In the genomic region with DNA sequence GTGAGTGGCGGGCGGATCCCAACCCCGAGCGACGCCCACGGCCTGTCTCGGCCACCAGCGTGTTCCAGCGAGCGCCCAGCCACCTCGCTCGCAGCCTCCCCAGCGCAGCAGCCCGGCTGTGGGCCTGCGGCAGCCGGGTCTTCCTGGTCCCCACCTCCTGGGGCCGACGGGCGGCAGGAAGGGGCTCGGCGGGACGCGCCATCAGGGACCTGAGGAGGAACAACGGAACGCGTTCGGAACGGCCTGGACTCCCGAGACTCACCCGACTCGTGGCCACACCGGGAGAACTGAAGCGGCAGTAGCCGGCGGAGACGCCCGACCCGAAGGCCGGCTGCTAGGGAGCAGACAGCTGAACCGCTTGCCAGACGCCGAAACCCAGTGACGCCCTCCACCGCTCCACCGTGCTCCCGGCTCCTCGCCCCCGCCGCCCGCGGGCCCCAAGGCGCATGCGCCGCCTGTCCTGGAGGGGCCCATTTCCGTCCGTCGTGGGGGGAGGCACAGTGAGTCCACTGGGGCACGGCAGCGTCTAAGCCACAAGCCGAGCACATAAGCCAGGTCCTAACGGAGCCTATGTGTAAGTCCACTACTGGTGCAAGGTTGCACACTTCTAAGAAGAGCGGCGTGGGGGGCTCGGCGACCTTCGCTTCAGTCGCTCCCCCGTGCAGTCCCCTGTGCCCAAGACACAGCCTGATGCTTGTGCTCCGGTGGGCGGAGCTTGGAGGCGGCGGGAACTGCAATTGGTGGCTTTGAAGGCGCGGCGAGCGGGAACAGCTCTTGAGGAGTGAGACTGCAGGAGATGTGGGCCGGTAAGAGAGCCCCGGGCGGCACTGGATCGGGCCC, we compare ENCODE assay signal across 1 cellular context.
TF ChIP-seq lines count a peak whose summit lies in the region.

Gene CENPN, plus strand, starts transcription at position 743 of the 840 bp plus-strand sequence. CDS start 4,726 bp downstream, outside the sequence.
Gene CMC2, minus strand, starts transcription at position 414 of the 840 bp plus-strand sequence. CDS start 9,491 bp downstream, outside the sequence.

TF ChIP-seq in K562, 482 proteins besides CTCF, POLR2A, EP300 and RAD21 (continued from another document and continues in another):
- TF ChIP-seq, protein P1, sequence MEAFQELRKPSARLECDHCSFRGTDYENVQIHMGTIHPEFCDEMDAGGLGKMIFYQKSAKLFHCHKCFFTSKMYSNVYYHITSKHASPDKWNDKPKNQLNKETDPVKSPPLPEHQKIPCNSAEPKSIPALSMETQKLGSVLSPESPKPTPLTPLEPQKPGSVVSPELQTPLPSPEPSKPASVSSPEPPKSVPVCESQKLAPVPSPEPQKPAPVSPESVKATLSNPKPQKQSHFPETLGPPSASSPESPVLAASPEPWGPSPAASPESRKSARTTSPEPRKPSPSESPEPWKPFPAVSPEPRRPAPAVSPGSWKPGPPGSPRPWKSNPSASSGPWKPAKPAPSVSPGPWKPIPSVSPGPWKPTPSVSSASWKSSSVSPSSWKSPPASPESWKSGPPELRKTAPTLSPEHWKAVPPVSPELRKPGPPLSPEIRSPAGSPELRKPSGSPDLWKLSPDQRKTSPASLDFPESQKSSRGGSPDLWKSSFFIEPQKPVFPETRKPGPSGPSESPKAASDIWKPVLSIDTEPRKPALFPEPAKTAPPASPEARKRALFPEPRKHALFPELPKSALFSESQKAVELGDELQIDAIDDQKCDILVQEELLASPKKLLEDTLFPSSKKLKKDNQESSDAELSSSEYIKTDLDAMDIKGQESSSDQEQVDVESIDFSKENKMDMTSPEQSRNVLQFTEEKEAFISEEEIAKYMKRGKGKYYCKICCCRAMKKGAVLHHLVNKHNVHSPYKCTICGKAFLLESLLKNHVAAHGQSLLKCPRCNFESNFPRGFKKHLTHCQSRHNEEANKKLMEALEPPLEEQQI (IDR thresholded peaks at IDR 0.05), result no peak
- TF ChIP-seq BCLAF1 (IDR thresholded peaks at IDR 0.05; ENCODE audit: borderline replicate concordance in 1 of 2, control insufficient read depth in 1 of 2, low read depth in 2 of 2, low read length in 1 of 2) (peak in 1 of 2 experiments; percentile 100; a peak in 2 of 4 replicates), NRF1 (conservative IDR thresholded peaks at IDR 0.05 in 1 of 2, IDR thresholded peaks at IDR 0.05 in 1 of 2) (peak; percentile 97 to 98), ZFX (CRISPR knock-in tag; IDR thresholded peaks at IDR 0.05) (peak; percentile 89), ZEB2 (IDR thresholded peaks at IDR 0.05) (peak; percentile 74; the same call in 1 of the 2 replicates), RAD51 (IDR thresholded peaks at IDR 0.05; ENCODE audit: borderline replicate concordance, low read depth) (no peak), CTCFL (IDR thresholded peaks at IDR 0.05; ENCODE audit: borderline replicate concordance, insufficient read depth, low read depth, low read length, poor library complexity, severe bottlenecking) (no peak), ETV5 (CRISPR knock-in tag; IDR thresholded peaks at IDR 0.05; ENCODE audit: low read depth) (peak; percentile 67; the same call in 1 of the 2 replicates), ETS2 (tag; IDR thresholded peaks at IDR 0.05; ENCODE audit: borderline replicate concordance, poor library complexity, severe bottlenecking) (no peak), ZNF740 (CRISPR knock-in tag; IDR thresholded peaks at IDR 0.05) (peak; percentile 86), ZNF740 (tag; IDR thresholded peaks at IDR 0.05) (no peak), RBBP5 (IDR thresholded peaks at IDR 0.05; ENCODE audit: borderline replicate concordance, insufficient read depth, low read length, poor library complexity, severe bottlenecking) (peak; percentile 87), MTA2 (IDR thresholded peaks at IDR 0.05; ENCODE audit: low read depth) (no peak), CBX2 (IDR thresholded peaks at IDR 0.05; ENCODE audit: insufficient read depth, low read length, poor library complexity, severe bottlenecking) (no peak), ZNF384 (IDR thresholded peaks at IDR 0.05; ENCODE audit: low read depth, low read length) (peak; percentile 12; the same call in 1 of the 2 replicates), POLR2B (IDR thresholded peaks at IDR 0.05; ENCODE audit: low read depth, partially characterized antibody) (peak; percentile 74), LEF1 (IDR thresholded peaks at IDR 0.05) (no peak), ZNF699 (CRISPR knock-in tag; IDR thresholded peaks at IDR 0.05; ENCODE audit: insufficient replicate concordance) (no peak), NCOA6 (IDR thresholded peaks at IDR 0.05) (peak; percentile 76), ZHX1 (conservative IDR thresholded peaks at IDR 0.05; ENCODE audit: low read length) (no peak), GTF2F1 (IDR thresholded peaks at IDR 0.05; ENCODE audit: low read depth, low read length) (0 out of 2 replicates have a peak, but pooled peaks have one; percentile 45), NR4A1 (CRISPR knock-in tag; IDR thresholded peaks at IDR 0.05) (peak; percentile 82), NR4A1 (tag; IDR thresholded peaks at IDR 0.05) (no peak), ZBTB1 (CRISPR knock-in tag; IDR thresholded peaks at IDR 0.05; ENCODE audit: borderline replicate concordance, low read depth) (peak; percentile 59; the same call in 1 of the 2 replicates), NCOA2 (IDR thresholded peaks at IDR 0.05; ENCODE audit: partially characterized antibody in 2 of 2) (no peak), RHOXF2B (CRISPR knock-in tag; conservative IDR thresholded peaks at IDR 0.05) (0 out of 2 replicates have a peak, but pooled peaks have one; percentile 54), SUPT5H (IDR thresholded peaks at IDR 0.05) (peak; percentile 98)
- TF ChIP-seq, protein P2, sequence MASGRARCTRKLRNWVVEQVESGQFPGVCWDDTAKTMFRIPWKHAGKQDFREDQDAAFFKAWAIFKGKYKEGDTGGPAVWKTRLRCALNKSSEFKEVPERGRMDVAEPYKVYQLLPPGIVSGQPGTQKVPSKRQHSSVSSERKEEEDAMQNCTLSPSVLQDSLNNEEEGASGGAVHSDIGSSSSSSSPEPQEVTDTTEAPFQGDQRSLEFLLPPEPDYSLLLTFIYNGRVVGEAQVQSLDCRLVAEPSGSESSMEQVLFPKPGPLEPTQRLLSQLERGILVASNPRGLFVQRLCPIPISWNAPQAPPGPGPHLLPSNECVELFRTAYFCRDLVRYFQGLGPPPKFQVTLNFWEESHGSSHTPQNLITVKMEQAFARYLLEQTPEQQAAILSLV (tag; IDR thresholded peaks at IDR 0.05), result no peak
- TF ChIP-seq, protein P3, sequence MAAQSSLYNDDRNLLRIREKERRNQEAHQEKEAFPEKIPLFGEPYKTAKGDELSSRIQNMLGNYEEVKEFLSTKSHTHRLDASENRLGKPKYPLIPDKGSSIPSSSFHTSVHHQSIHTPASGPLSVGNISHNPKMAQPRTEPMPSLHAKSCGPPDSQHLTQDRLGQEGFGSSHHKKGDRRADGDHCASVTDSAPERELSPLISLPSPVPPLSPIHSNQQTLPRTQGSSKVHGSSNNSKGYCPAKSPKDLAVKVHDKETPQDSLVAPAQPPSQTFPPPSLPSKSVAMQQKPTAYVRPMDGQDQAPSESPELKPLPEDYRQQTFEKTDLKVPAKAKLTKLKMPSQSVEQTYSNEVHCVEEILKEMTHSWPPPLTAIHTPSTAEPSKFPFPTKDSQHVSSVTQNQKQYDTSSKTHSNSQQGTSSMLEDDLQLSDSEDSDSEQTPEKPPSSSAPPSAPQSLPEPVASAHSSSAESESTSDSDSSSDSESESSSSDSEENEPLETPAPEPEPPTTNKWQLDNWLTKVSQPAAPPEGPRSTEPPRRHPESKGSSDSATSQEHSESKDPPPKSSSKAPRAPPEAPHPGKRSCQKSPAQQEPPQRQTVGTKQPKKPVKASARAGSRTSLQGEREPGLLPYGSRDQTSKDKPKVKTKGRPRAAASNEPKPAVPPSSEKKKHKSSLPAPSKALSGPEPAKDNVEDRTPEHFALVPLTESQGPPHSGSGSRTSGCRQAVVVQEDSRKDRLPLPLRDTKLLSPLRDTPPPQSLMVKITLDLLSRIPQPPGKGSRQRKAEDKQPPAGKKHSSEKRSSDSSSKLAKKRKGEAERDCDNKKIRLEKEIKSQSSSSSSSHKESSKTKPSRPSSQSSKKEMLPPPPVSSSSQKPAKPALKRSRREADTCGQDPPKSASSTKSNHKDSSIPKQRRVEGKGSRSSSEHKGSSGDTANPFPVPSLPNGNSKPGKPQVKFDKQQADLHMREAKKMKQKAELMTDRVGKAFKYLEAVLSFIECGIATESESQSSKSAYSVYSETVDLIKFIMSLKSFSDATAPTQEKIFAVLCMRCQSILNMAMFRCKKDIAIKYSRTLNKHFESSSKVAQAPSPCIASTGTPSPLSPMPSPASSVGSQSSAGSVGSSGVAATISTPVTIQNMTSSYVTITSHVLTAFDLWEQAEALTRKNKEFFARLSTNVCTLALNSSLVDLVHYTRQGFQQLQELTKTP (IDR thresholded peaks at IDR 0.05; ENCODE audit: low read depth in 1 of 2, partially characterized antibody in 2 of 2), result peak in 1 of 2 experiments; percentile 64
- TF ChIP-seq, protein P4, sequence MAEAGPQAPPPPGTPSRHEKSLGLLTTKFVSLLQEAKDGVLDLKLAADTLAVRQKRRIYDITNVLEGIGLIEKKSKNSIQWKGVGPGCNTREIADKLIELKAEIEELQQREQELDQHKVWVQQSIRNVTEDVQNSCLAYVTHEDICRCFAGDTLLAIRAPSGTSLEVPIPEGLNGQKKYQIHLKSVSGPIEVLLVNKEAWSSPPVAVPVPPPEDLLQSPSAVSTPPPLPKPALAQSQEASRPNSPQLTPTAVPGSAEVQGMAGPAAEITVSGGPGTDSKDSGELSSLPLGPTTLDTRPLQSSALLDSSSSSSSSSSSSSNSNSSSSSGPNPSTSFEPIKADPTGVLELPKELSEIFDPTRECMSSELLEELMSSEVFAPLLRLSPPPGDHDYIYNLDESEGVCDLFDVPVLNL (CRISPR knock-in tag; IDR thresholded peaks at IDR 0.05; ENCODE audit: low read depth), result peak; percentile 99
